ENCODE assay signal across 17 cellular contexts in genomic region chr6:162852810-162853577, GRCh38.
DNase-seq lines count a peak whose midpoint lies in the region; ATAC-seq and TF ChIP-seq lines count a peak whose summit lies in the region.
"Had no signal": no experiment of that assay in that cellular context is flagged by ENCODE, and none has a peak within 500 bp of the region (broad histone marks: within the 10 kb centered on the region; RNA-seq: fewer than 3 reads in every experiment).

No MANE protein-coding gene starts in this region.

- TF ChIP-seq CTCF in brain (conservative IDR thresholded peaks at IDR 0.05) (peak in 1 of 2 experiments; percentile 7), neural progenitor cell (IDR thresholded peaks at IDR 0.05) (no peak), suprapubic skin (IDR thresholded peaks at IDR 0.05) (no peak)

- no peak for ATAC-seq in activated T-cell treated with anti-CD3 and anti-CD28 coated beads, Interleukin-2, amount 50 U/mL, for 4 hours
- ATAC-seq: HepG2 had no signal

- H3K4me2 ChIP-seq in neural progenitor cell: peak overlapping the region; percentile 0
- H3K4me2 ChIP-seq: KMS-11 had no signal

- no peaks in the 10 kb centered on the region for H3K27me3 Mint-ChIP-seq in brain
- no peaks in the 10 kb centered on the region for H3K27me3 Mint-ChIP-seq in neural progenitor cell (ENCODE audit: insufficient read depth, low read depth)
- no peaks in the 10 kb centered on the region for H3K27me3 Mint-ChIP-seq in activated T-cell treated with anti-CD3 and anti-CD28 coated beads, Interleukin-2, amount 50 U/mL, for 4 hours (ENCODE audit: low read depth)
- H3K27me3 Mint-ChIP-seq: B cell; CD4-positive, CD25-positive, alpha-beta regulatory T cell had no signal

- DNase-seq in iPS-NIHi11 (ENCODE audit: low spot score): peak; percentile 15
- peak; percentile 52 for DNase-seq in neural progenitor cell (ENCODE audit: low spot score)
- no peak for DNase-seq in activated T-cell treated with anti-CD3 and anti-CD28 coated beads, Interleukin-2, amount 50 U/mL, for 4 hours
- DNase-seq in activated CD8-positive, alpha-beta memory T cell treated with anti-CD3 and anti-CD28 coated beads, Interleukin-2, amount 50 U/mL, for 48 hours: no peak
- DNase-seq in suprapubic skin (ENCODE audit: low spot score in 2 of 2): no peak
- DNase-seq in NCI-H2107 (lab: John Stamatoyannopoulos, UW): no peak
- DNase-seq: CD4-positive, CD25-positive, alpha-beta regulatory T cell; DMS53; GOT3; NCI-H1436; NCI-H2029; NCI-H748 treated with DMSO at 0.1 percent for 48 hours; OCI-M1 had no signal

- H3K36me3 ChIP-seq in neural progenitor cell (no peaks in the 10 kb centered on the region), suprapubic skin (no peaks in the 10 kb centered on the region)

- H3K4me3 ChIP-seq in neural progenitor cell (no peak overlapping the region), suprapubic skin (no peak overlapping the region)

- peak overlapping the region; percentile 17 for H2AFZ ChIP-seq in neural progenitor cell (replicated peaks)

- peaks cover 26% of the 10 kb centered on the region for H3F3A ChIP-seq in neural progenitor cell (ENCODE audit: low read depth)

- peaks cover 40% of the 10 kb centered on the region for H3K4me1 ChIP-seq in neural progenitor cell
- H3K4me1 ChIP-seq in suprapubic skin: peaks cover 12% of the 10 kb centered on the region

- no peak for TF ChIP-seq POLR2A in suprapubic skin (IDR thresholded peaks at IDR 0.05)

- no peak for TF ChIP-seq EP300 in suprapubic skin (IDR thresholded peaks at IDR 0.05)

- H3K27ac ChIP-seq in neural progenitor cell (no peak overlapping the region), suprapubic skin (no peak overlapping the region)
- H3K27ac ChIP-seq: KMS-11 had no signal

- H3K36me3 Mint-ChIP-seq in brain (no peaks in the 10 kb centered on the region), neural progenitor cell (no peaks in the 10 kb centered on the region)
- H3K36me3 Mint-ChIP-seq in activated T-cell treated with anti-CD3 and anti-CD28 coated beads, Interleukin-2, amount 50 U/mL, for 4 hours (ENCODE audit: insufficient read depth): no peaks in the 10 kb centered on the region
- H3K36me3 Mint-ChIP-seq: CD4-positive, CD25-positive, alpha-beta regulatory T cell had no signal

- H3K79me2 ChIP-seq in neural progenitor cell (ENCODE audit: low read depth): no peaks in the 10 kb centered on the region

- H3K4me1 Mint-ChIP-seq in brain: peaks cover 73% of the 10 kb centered on the region
- peaks cover 56% of the 10 kb centered on the region for H3K4me1 Mint-ChIP-seq in neural progenitor cell
- H3K4me1 Mint-ChIP-seq in activated T-cell treated with anti-CD3 and anti-CD28 coated beads, Interleukin-2, amount 50 U/mL, for 4 hours (ENCODE audit: low read depth): no peaks in the 10 kb centered on the region
- H3K4me1 Mint-ChIP-seq: B cell had no signal

- H3K27ac Mint-ChIP-seq in brain (peak overlapping the region; percentile 43 to 80 (median 58)), neural progenitor cell (peak overlapping the region; percentile 87)
- H3K27ac Mint-ChIP-seq: B cell; CD4-positive, CD25-positive, alpha-beta regulatory T cell had no signal

- H3K27me3 ChIP-seq in neural progenitor cell (no peaks in the 10 kb centered on the region), suprapubic skin (no peaks in the 10 kb centered on the region)

- WGBS in suprapubic skin: 84% methylated on average over 9 of the region's 9 CpGs

- peaks cover 0 to 1% (median 0%) of the 10 kb centered on the region in 5 experiments for H3K9me3 Mint-ChIP-seq in brain
- H3K9me3 Mint-ChIP-seq in neural progenitor cell: no peaks in the 10 kb centered on the region
- H3K9me3 Mint-ChIP-seq in activated T-cell treated with anti-CD3 and anti-CD28 coated beads, Interleukin-2, amount 50 U/mL, for 4 hours: no peaks in the 10 kb centered on the region

- H3K9ac ChIP-seq in neural progenitor cell: no peak overlapping the region
- H3K9ac ChIP-seq: KMS-11 had no signal

- peak overlapping the region in 3 of 5 experiments; percentile 23 to 48 (median 28) for H3K4me3 Mint-ChIP-seq in brain
- no peak overlapping the region for H3K4me3 Mint-ChIP-seq in neural progenitor cell
- no peak overlapping the region for H3K4me3 Mint-ChIP-seq in activated T-cell treated with anti-CD3 and anti-CD28 coated beads, Interleukin-2, amount 50 U/mL, for 4 hours
- H3K4me3 Mint-ChIP-seq: B cell; CD4-positive, CD25-positive, alpha-beta regulatory T cell had no signal

- no peaks in the 10 kb centered on the region for H4K20me1 ChIP-seq in neural progenitor cell (ENCODE audit: low read depth)

- H3K9me3 ChIP-seq in neural progenitor cell (ENCODE audit: low read depth) (no peaks in the 10 kb centered on the region), suprapubic skin (no peaks in the 10 kb centered on the region)

Comparison
In these comparisons a context has a peak if more than half of its experiments do, and no peak if none do; other contexts are left out.
1. H3K4me3 Mint-ChIP-seq: peak in brain (3 of 5); none in neural progenitor cell (single experiment) and activated T-cell treated with anti-CD3 and anti-CD28 coated beads, Interleukin-2, amount 50 U/mL, for 4 hours (single experiment).
2. DNase-seq: peak in iPS-NIHi11 (single experiment) and neural progenitor cell (single experiment); none in activated T-cell treated with anti-CD3 and anti-CD28 coated beads, Interleukin-2, amount 50 U/mL, for 4 hours (single experiment), activated CD8-positive, alpha-beta memory T cell treated with anti-CD3 and anti-CD28 coated beads, Interleukin-2, amount 50 U/mL, for 48 hours (single experiment), suprapubic skin (0 of 2) and NCI-H2107 (single experiment).